12 cellular contexts compared by ENCODE assay signal in the genomic region with DNA sequence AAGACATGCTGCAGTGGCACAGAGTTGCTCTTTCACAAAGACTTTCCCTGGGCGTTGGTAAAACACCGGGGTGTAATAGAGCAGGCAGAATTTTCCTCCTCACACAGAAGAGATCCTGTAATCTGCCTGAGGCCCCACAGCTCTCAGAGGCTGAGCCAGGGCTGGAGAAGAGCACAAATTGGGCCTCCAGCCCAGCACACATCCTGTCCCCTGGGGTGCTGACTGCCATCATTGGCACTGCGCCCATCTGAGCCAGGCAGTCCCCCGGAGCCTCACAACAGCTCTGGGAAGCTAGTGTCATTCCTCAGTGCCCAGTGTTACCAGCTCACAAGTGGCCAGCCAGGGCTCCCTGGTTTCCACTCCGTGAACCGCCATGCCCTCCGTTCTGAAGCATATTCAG.
DNase-seq lines count a peak whose midpoint lies in the region; ATAC-seq, FAIRE-seq and TF ChIP-seq lines count a peak whose summit lies in the region.
"Had no signal": no experiment of that assay in that cellular context is flagged by ENCODE, and none has a peak within 500 bp of the region (broad histone marks: within the 10 kb centered on the region; RNA-seq: fewer than 3 reads in every experiment).

No MANE protein-coding gene starts in this region.

- no peak for FAIRE-seq in D721Med (lab: Jason Lieb, UNC)

- H3K9me3 Mint-ChIP-seq in nephron, result no peaks in the 10 kb centered on the region
- H3K9me3 Mint-ChIP-seq: activated naive CD8-positive, alpha-beta T cell treated with anti-CD3 and anti-CD28 coated beads for 36 hours had no signal

- DNase-seq in GM04504 (ENCODE audit: low read depth) (peak; percentile 28), NCI-H2171 (lab: John Stamatoyannopoulos, UW) (peak; percentile 62), breast epithelium (ENCODE audit: low spot score in 2 of 2) (peak in 1 of 2 donors; percentile 50), D721Med (ENCODE audit: insufficient read length, low spot score) (no peak)
- no peak for DNase-seq in activated naive CD4-positive, alpha-beta T cell treated with anti-CD3 and anti-CD28 coated beads, Interleukin-2, amount 50 U/mL, for 16 hours
- DNase-seq: activated CD4-positive, CD25-positive, alpha-beta regulatory T cell; activated naive CD8-positive, alpha-beta T cell treated with anti-CD3 and anti-CD28 coated beads for 36 hours; stimulated activated CD4-positive, alpha-beta T cell treated with anti-CD3 and anti-CD28 coated beads, Interleukin-1b, Interleukin-23, amount 100 ng/mL, for 48 hours had no signal

- ATAC-seq in GM18873 (IDR thresholded peaks at IDR 0.05; ENCODE audit: low FRiP score, unreplicated experiment), result no peak
- ATAC-seq in HG02884 (IDR thresholded peaks at IDR 0.05; ENCODE audit: unreplicated experiment), result no peak

- peaks cover 7% of the 10 kb centered on the region for H3K36me3 Mint-ChIP-seq in nephron (ENCODE audit: low read depth)

- no peak for TF ChIP-seq POLR2A in breast epithelium (IDR thresholded peaks at IDR 0.05)

- intact Hi-C loops in breast epithelium (cut with DNase I; ENCODE audit: low total_unique reads), result no loop called here

- no peak overlapping the region for H3K4me3 Mint-ChIP-seq in nephron
- H3K4me3 Mint-ChIP-seq: activated naive CD8-positive, alpha-beta T cell treated with anti-CD3 and anti-CD28 coated beads for 36 hours had no signal

- TF ChIP-seq CTCF in breast epithelium (IDR thresholded peaks at IDR 0.05) (no peak), nephron (IDR thresholded peaks at IDR 0.05; ENCODE audit: unreplicated experiment in 3 of 3) (no peak), D721Med (IDR thresholded peaks at IDR 0.05; ENCODE audit: insufficient read depth, missing control alignments) (no peak)

- H3K4me1 ChIP-seq in breast epithelium, result peaks cover 0 to 24% of the 10 kb centered on the region in 2 donors

- H3K27me3 Mint-ChIP-seq in nephron (ENCODE audit: low read depth), result peaks cover 8% of the 10 kb centered on the region
- H3K27me3 Mint-ChIP-seq: activated naive CD8-positive, alpha-beta T cell treated with anti-CD3 and anti-CD28 coated beads for 36 hours had no signal

- no peaks in the 10 kb centered on the region for H3K9me3 ChIP-seq in breast epithelium
- H3K9me3 ChIP-seq: suprapubic skin had no signal

- no peaks in the 10 kb centered on the region for H3K27me3 ChIP-seq in breast epithelium
- H3K27me3 ChIP-seq: suprapubic skin had no signal

- H3K36me3 ChIP-seq in breast epithelium, result no peaks in the 10 kb centered on the region
- H3K36me3 ChIP-seq: suprapubic skin had no signal

- H3K4me1 Mint-ChIP-seq in nephron, result peaks cover 70% of the 10 kb centered on the region

- H3K4me3 ChIP-seq in breast epithelium, result no peak overlapping the region
- H3K4me3 ChIP-seq: suprapubic skin had no signal

- H3K27ac ChIP-seq in breast epithelium, result peak overlapping the region; percentile 29 to 36

- peak overlapping the region in 2 of 3 experiments; percentile 65 to 74 for H3K27ac Mint-ChIP-seq in nephron
- H3K27ac Mint-ChIP-seq: activated naive CD8-positive, alpha-beta T cell treated with anti-CD3 and anti-CD28 coated beads for 36 hours had no signal

Comparison
In these comparisons a context has a peak if more than half of its experiments do, and no peak if none do; other contexts are left out.
1. DNase-seq: peak in GM04504 (single experiment) and NCI-H2171 (single experiment); none in activated naive CD4-positive, alpha-beta T cell treated with anti-CD3 and anti-CD28 coated beads, Interleukin-2, amount 50 U/mL, for 16 hours (single experiment) and D721Med (single experiment).